Comparison of ENCODE assay signal across 29 cellular contexts in genomic region chr14:24100197-24100981, GRCh38. TPM values are rescaled to one million over a fixed set of nuclear protein-coding genes. Genes with fewer than 3 reads are reported as not detected.
DNase-seq lines count a peak whose midpoint lies in the region; ATAC-seq, FAIRE-seq and TF ChIP-seq lines count a peak whose summit lies in the region.
"Had no signal": no experiment of that assay in that cellular context is flagged by ENCODE, and none has a peak within 500 bp of the region (broad histone marks: within the 10 kb centered on the region; RNA-seq: fewer than 3 reads in every experiment).

No MANE protein-coding gene starts in this region.

- BruUV-seq in HepG2 (replicated peaks; lab: Mats Ljungman, UMichigan): TSS peak; percentile 1

- peaks cover 48% of the 10 kb centered on the region for H3K4me1 ChIP-seq in HepG2 (ENCODE audit: insufficient read depth, low read length)
- H3K4me1 ChIP-seq in right lobe of liver: peaks cover 0 to 94% (median 27%) of the 10 kb centered on the region in 4 donors
- peaks cover 5% of the 10 kb centered on the region for H3K4me1 ChIP-seq in Karpas-422 (ENCODE audit: low read length)
- H3K4me1 ChIP-seq: prostate gland, testis had no signal

- no peaks in the 10 kb centered on the region for H3K27me3 Mint-ChIP-seq in WTC11 (ENCODE audit: low read depth)
- H3K27me3 Mint-ChIP-seq in stimulated activated naive B cell treated with anti-CD40 and anti-IgM and Interleukin-4, amounts not matched to agents 10 μg/mL and 1 μg/mL and 100 μg/mL, for 72 hours: no peaks in the 10 kb centered on the region
- H3K27me3 Mint-ChIP-seq: IgD-negative memory B cell had no signal

- intact Hi-C loops in HepG2 (cut with micrococcal nuclease; ENCODE audit: unreplicated experiment): no loop called here
- intact Hi-C loops in right lobe of liver (cut with DNase I): no loop called here

- no peak overlapping the region for H3K4me3 ChIP-seq in HepG2 (replicated peaks in 1 of 3; ENCODE audit: insufficient read depth in 1 of 3, low read depth in 2 of 3, low read length in 3 of 3)
- H3K4me3 ChIP-seq in right lobe of liver: no peak overlapping the region
- no peak overlapping the region for H3K4me3 ChIP-seq in Karpas-422 (ENCODE audit: low read length)
- H3K4me3 ChIP-seq: BLaER1 treated with 17β-estradiol and CSF1 and Interleukin-3, amounts not matched to agents 10 nM and 100 nM; breast epithelium; HAP-1; left lung; prostate gland; sigmoid colon; testis had no signal

- H3K9me3 Mint-ChIP-seq in WTC11: peaks cover 22% of the 10 kb centered on the region
- peaks cover 0 to 4% of the 10 kb centered on the region in 2 donors for H3K9me3 Mint-ChIP-seq in stimulated activated naive B cell treated with anti-CD40 and anti-IgM and Interleukin-4, amounts not matched to agents 10 μg/mL and 1 μg/mL and 100 μg/mL, for 72 hours
- H3K9me3 Mint-ChIP-seq: activated naive CD4-positive, alpha-beta T cell treated with anti-CD3 and anti-CD28 coated beads for 36 hours; activated T-cell treated with anti-CD3 and anti-CD28 coated beads, Interleukin-2, amount 50 U/mL, for 4 hours; IgD-negative memory B cell had no signal

- TF ChIP-seq CTCF in HepG2 (CRISPR knock-in tag; IDR thresholded peaks at IDR 0.05) (no peak), right lobe of liver (IDR thresholded peaks at IDR 0.05) (no peak), WTC11 (IDR thresholded peaks at IDR 0.05) (no peak)

- POLR2A ChIA-PET in HepG2 (lab: Yijun Ruan, JAX) (interaction anchor here (0.8 to 14.4 kb wide), 10 partner anchors 5 to 61 kb away, joined by 3 to 594 read pairs (median 6); partner anchors contain the start of genes DCAF11, EMC9, IRF9 and NRL), WTC11 (lab: Charles Lee) (interaction anchor here (1.1 kb wide), 1 partner anchor 9 kb away, joined by 3 read pairs; no protein-coding TSS in a partner anchor)

- TF ChIP-seq RAD21 in HepG2 (CRISPR knock-in tag; IDR thresholded peaks at IDR 0.05): no peak

- TF ChIP-seq POLR2A in HepG2 (IDR thresholded peaks at IDR 0.05; ENCODE audit: insufficient read depth in 1 of 2, low read depth in 2 of 2, low read length in 2 of 2) (no peak; a peak in 1 of 4 replicates), right lobe of liver (IDR thresholded peaks at IDR 0.05) (no peak)

- WGBS in HepG2 (ENCODE audit: low lambda C conversion rate): 80% methylated on average over 4 of the region's 4 CpGs
- WGBS in right lobe of liver (ENCODE audit: insufficient coverage, low coverage, low lambda C conversion rate, missing lambda C conversion rate): 47% methylated on average over 3 of the region's 4 CpGs

- ATAC-seq in HepG2: peak; percentile 42
- no peak for ATAC-seq in right lobe of liver
- no peak for ATAC-seq in WTC11
- no peak for ATAC-seq in stimulated activated naive B cell treated with anti-CD40 and anti-IgM and Interleukin-4, amounts not matched to agents 10 μg/mL and 1 μg/mL and 100 μg/mL, for 72 hours (replicated peaks)
- ATAC-seq: activated T-cell treated with anti-CD3 and anti-CD28 coated beads, Interleukin-2, amount 50 U/mL, for 4 hours; left lung; stimulated activated naive CD8-positive, alpha-beta T cell treated with anti-CD3 and anti-CD28 coated beads, Interleukin-15, Interleukin-2, amounts not matched to agents 100 U/mL and 50 U/mL, for 24 hours had no signal

- peaks cover 56% of the 10 kb centered on the region for H3K36me3 Mint-ChIP-seq in WTC11
- peaks cover 37 to 66% of the 10 kb centered on the region in 2 donors for H3K36me3 Mint-ChIP-seq in stimulated activated naive B cell treated with anti-CD40 and anti-IgM and Interleukin-4, amounts not matched to agents 10 μg/mL and 1 μg/mL and 100 μg/mL, for 72 hours

- in situ Hi-C loops in HepG2 (cut with HindIII; ENCODE audit: extremely low pct_ligation_motif_present, low pct_unique_long_range_greater_than_20kb): loop anchor here (25.0 kb wide), 1 partner anchor 1513 kb away; the partner anchor contains the start of genes ABHD4 and DAD1

- H4K20me1 ChIP-seq in HepG2 (ENCODE audit: insufficient read depth, low read length): 0 out of 2 replicates have a peak, but pooled peaks cover 4% of the 10 kb centered on the region
- no peaks in the 10 kb centered on the region for H4K20me1 ChIP-seq in Karpas-422 (ENCODE audit: insufficient read depth, low read depth, low read length)

- peak overlapping the region; percentile 10 for H3K27ac ChIP-seq in HepG2 (ENCODE audit: extremely low read length, insufficient read depth, low read length)
- H3K27ac ChIP-seq in right lobe of liver: peak overlapping the region in 1 of 3 donors; percentile 39
- H3K27ac ChIP-seq in Karpas-422 (ENCODE audit: low read length): no peak overlapping the region
- H3K27ac ChIP-seq: breast epithelium, left lung, prostate gland, sigmoid colon, testis had no signal

- peaks cover 47 to 65% of the 10 kb centered on the region in 2 experiments for H3K36me3 ChIP-seq in HepG2 (replicated peaks in 1 of 2; ENCODE audit: control insufficient read depth in 1 of 2, insufficient read depth in 2 of 2, low read length in 2 of 2)
- H3K36me3 ChIP-seq in right lobe of liver: peaks cover 0 to 68% (median 13%) of the 10 kb centered on the region in 4 donors
- H3K36me3 ChIP-seq in Karpas-422 (ENCODE audit: insufficient read depth, low read length): peaks cover 46% of the 10 kb centered on the region
- H3K36me3 ChIP-seq: breast epithelium, prostate gland had no signal

- no peak for FAIRE-seq in HepG2 (lab: Jason Lieb, UNC)
- FAIRE-seq: colon, GM18507 had no signal

- DNase-seq in HepG2 (ENCODE audit: low spot score): no peak
- no peak for DNase-seq in right lobe of liver
- DNase-seq in WTC11 (ENCODE audit: low spot score): no peak
- no peak for DNase-seq in stimulated activated naive B cell treated with anti-CD40 and anti-IgM and Interleukin-4, amounts not matched to agents 10 μg/mL and 1 μg/mL and 100 μg/mL, for 72 hours
- DNase-seq in Karpas-422: no peak
- DNase-seq in RKO (ENCODE audit: low spot score): no peak
- DNase-seq: activated CD4-positive, alpha-beta T cell treated with anti-CD3 and anti-CD28 coated beads for 4 hours; activated naive CD4-positive, alpha-beta T cell treated with anti-CD3 and anti-CD28 coated beads for 36 hours; activated T-cell treated with anti-CD3 and anti-CD28 coated beads, Interleukin-2, amount 50 U/mL, for 4 hours; DND-41; effector CD4-positive, alpha-beta T cell; mesendoderm; NCI-H1417; NCI-H2081; NCI-H345; NCI-H748 treated with DMSO at 0.1 percent for 48 hours; sigmoid colon; stimulated activated naive CD8-positive, alpha-beta T cell treated with anti-CD3 and anti-CD28 coated beads, Interleukin-15, Interleukin-2, amounts not matched to agents 100 U/mL and 50 U/mL, for 24 hours; testis had no signal

- H3K27ac Mint-ChIP-seq in WTC11: no peak overlapping the region
- H3K27ac Mint-ChIP-seq in stimulated activated naive B cell treated with anti-CD40 and anti-IgM and Interleukin-4, amounts not matched to agents 10 μg/mL and 1 μg/mL and 100 μg/mL, for 72 hours: peak overlapping the region; percentile 78
- H3K27ac Mint-ChIP-seq: activated naive CD4-positive, alpha-beta T cell treated with anti-CD3 and anti-CD28 coated beads for 36 hours had no signal

- TF ChIP-seq EP300 in HepG2 (IDR thresholded peaks at IDR 0.05; ENCODE audit: low read depth in 2 of 2, low read length in 2 of 2) (no peak), HepG2 (CRISPR knock-in tag; IDR thresholded peaks at IDR 0.05; ENCODE audit: borderline replicate concordance) (no peak)

- H3K9me2 ChIP-seq in Karpas-422 (replicated peaks; ENCODE audit: insufficient read depth, low read length): no peaks in the 10 kb centered on the region

- H3K9me3 ChIP-seq in HepG2 (ENCODE audit: low read length) (no peaks in the 10 kb centered on the region; the same call in 1 of the 2 replicates), right lobe of liver (no peaks in the 10 kb centered on the region), Karpas-422 (ENCODE audit: low read length) (no peaks in the 10 kb centered on the region)
- H3K9me3 ChIP-seq: breast epithelium, HAP-1, left lung, prostate gland, sigmoid colon, testis had no signal

- H3K27me3 ChIP-seq in HepG2 (ENCODE audit: control insufficient read depth in 1 of 2, insufficient read depth in 2 of 2, low read length in 2 of 2) (no peaks in the 10 kb centered on the region), right lobe of liver (no peaks in the 10 kb centered on the region), Karpas-422 (ENCODE audit: low read length) (no peaks in the 10 kb centered on the region)
- H3K27me3 ChIP-seq: BLaER1 treated with 17β-estradiol and CSF1 and Interleukin-3, amounts not matched to agents 10 nM and 100 nM; breast epithelium; left lung; sigmoid colon; testis had no signal

- peaks cover 7% of the 10 kb centered on the region for H3K4me1 Mint-ChIP-seq in WTC11
- peaks cover 15 to 20% of the 10 kb centered on the region in 2 donors for H3K4me1 Mint-ChIP-seq in stimulated activated naive B cell treated with anti-CD40 and anti-IgM and Interleukin-4, amounts not matched to agents 10 μg/mL and 1 μg/mL and 100 μg/mL, for 72 hours

- no peak overlapping the region for H2AFZ ChIP-seq in HepG2 (ENCODE audit: low read length)
- no peak overlapping the region for H2AFZ ChIP-seq in Karpas-422 (ENCODE audit: low read length)

- CTCF ChIA-PET in HepG2 (lab: Yijun Ruan, JAX; ENCODE audit: low intra/inter-chr PET ratio, low total read pairs) (no interaction called here), WTC11 (lab: Charles Lee) (interaction anchor here (1.0 to 1.3 kb wide), 2 partner anchors 8 to 15 kb away, joined by 3 to 7 read pairs; partner anchors contain the start of gene NRL)

- H3K4me2 ChIP-seq in HepG2 (ENCODE audit: low read depth, low read length) (no peak overlapping the region), Karpas-422 (ENCODE audit: low read depth, low read length, poor library complexity, severe bottlenecking) (no peak overlapping the region)

- H3K9ac ChIP-seq in HepG2 (ENCODE audit: insufficient read depth, low read depth, low read length): no peak overlapping the region
- no peak overlapping the region for H3K9ac ChIP-seq in Karpas-422 (ENCODE audit: low read length)

- H3K79me2 ChIP-seq in HepG2 (ENCODE audit: insufficient read depth, low read length) (peaks cover 16% of the 10 kb centered on the region), Karpas-422 (ENCODE audit: low read length) (peaks cover 6% of the 10 kb centered on the region)

- H3K4me3 Mint-ChIP-seq in WTC11: no peak overlapping the region
- H3K4me3 Mint-ChIP-seq in stimulated activated naive B cell treated with anti-CD40 and anti-IgM and Interleukin-4, amounts not matched to agents 10 μg/mL and 1 μg/mL and 100 μg/mL, for 72 hours: no peak overlapping the region
- H3K4me3 Mint-ChIP-seq: activated naive CD4-positive, alpha-beta T cell treated with anti-CD3 and anti-CD28 coated beads for 36 hours; activated T-cell treated with anti-CD3 and anti-CD28 coated beads, Interleukin-2, amount 50 U/mL, for 4 hours; T-helper 2 cell treated with Interferon-gamma antibody and Interleukin-4, amounts not matched to agents 5 μg/mL and 100 μg/mL, for 36 hours had no signal

RNA-seq across cellular contexts. Expression of gene PCK2, which starts 6.3 kb away (rescaled TPM):
- total RNA-seq in HepG2 (2016; rRNA removed; fragmentation: Illumina TruSeq; extraction: Trizol) (118 and 129 TPM in 2 replicates), right lobe of liver (100 to 1,000 TPM; 124 to 615 (median 240) TPM), WTC11 (2021) (51.2 to 67.0 TPM (median 59.2 TPM) in 3 replicates)
- 29.7 and 32.7 TPM in 2 replicates for total RNA-seq in HepG2 (2016; cell fraction: cytosol; rRNA removed; fragmentation: Illumina TruSeq; extraction: Trizol; ENCODE audit: low read depth)
- total RNA-seq in HepG2 (2016; cell fraction: insoluble cytoplasmic fraction; rRNA removed; fragmentation: Illumina TruSeq; extraction: Trizol): 112 and 129 TPM in 2 replicates
- 38.2 and 39.1 TPM in 2 replicates for total RNA-seq in HepG2 (2016; cell fraction: membrane; rRNA removed; fragmentation: Illumina TruSeq; extraction: Trizol)
- total RNA-seq in HepG2 (2016; cell fraction: nucleus; rRNA removed; fragmentation: Illumina TruSeq; extraction: Trizol): 96.7 and 121 TPM in 2 replicates
- 272 and 316 TPM in 2 replicates for polyA plus RNA-seq in HepG2 (2011; rRNA removed)
- 238 and 309 TPM in 2 replicates for polyA plus RNA-seq in HepG2 (2011; cell fraction: cytosol; rRNA removed)
- polyA plus RNA-seq in HepG2 (2011; cell fraction: nucleus; rRNA removed): 309 TPM in 2 replicates
- polyA plus RNA-seq in HepG2 (2012): 216 and 286 TPM in 2 replicates
- 19.2 and 20.8 TPM in 2 replicates for polyA plus RNA-seq in HepG2 (2016; cell fraction: cytosol; fragmentation: Illumina TruSeq; extraction: Trizol; ENCODE audit: low read depth)
- polyA plus RNA-seq in HepG2 (2016; cell fraction: insoluble cytoplasmic fraction; fragmentation: Illumina TruSeq; extraction: Trizol; ENCODE audit: low read depth): 122 and 140 TPM in 2 replicates
- 27.1 and 31.0 TPM in 2 replicates for polyA plus RNA-seq in HepG2 (2016; cell fraction: membrane; fragmentation: Illumina TruSeq; extraction: Trizol; ENCODE audit: low read depth)
- polyA plus RNA-seq in HepG2 (2016; cell fraction: nucleus; fragmentation: Illumina TruSeq; extraction: Trizol; ENCODE audit: insufficient read depth, low read depth): 172 and 175 TPM in 2 replicates
- 87.1 and 691 TPM in 2 replicates for polyA minus RNA-seq in HepG2 (2011; rRNA and poly(A)+ RNA removed; ENCODE audit: low replicate concordance)
- 204 and 209 TPM in 2 replicates for polyA minus RNA-seq in HepG2 (2011; cell fraction: cytosol; rRNA and poly(A)+ RNA removed)
- 128 and 158 TPM in 2 replicates for polyA minus RNA-seq in HepG2 (2011; cell fraction: nucleus; rRNA and poly(A)+ RNA removed)
- 106 and 151 TPM in 2 replicates for total RNA-seq in Karpas-422 (2014; rRNA removed; shearing (Covaris generic); ENCODE audit: low replicate concordance)

RNA-seq across cellular contexts. Expression of gene DCAF11, which starts 14.2 kb away (rescaled TPM):
- total RNA-seq in HepG2 (2016; rRNA removed; fragmentation: Illumina TruSeq; extraction: Trizol) (257 and 342 TPM in 2 replicates), right lobe of liver (100 to 1,000 TPM in 3 of 6 experiments, 10 to 100 TPM in 3; 65.9 to 180 (median 103) TPM), WTC11 (2021) (73.6 to 90.2 TPM (median 77.3 TPM) in 3 replicates)
- total RNA-seq in HepG2 (2016; cell fraction: cytosol; rRNA removed; fragmentation: Illumina TruSeq; extraction: Trizol; ENCODE audit: low read depth): 34.1 and 39.6 TPM in 2 replicates
- total RNA-seq in HepG2 (2016; cell fraction: insoluble cytoplasmic fraction; rRNA removed; fragmentation: Illumina TruSeq; extraction: Trizol): 258 and 327 TPM in 2 replicates
- 160 and 166 TPM in 2 replicates for total RNA-seq in HepG2 (2016; cell fraction: membrane; rRNA removed; fragmentation: Illumina TruSeq; extraction: Trizol)
- total RNA-seq in HepG2 (2016; cell fraction: nucleus; rRNA removed; fragmentation: Illumina TruSeq; extraction: Trizol): 174 and 191 TPM in 2 replicates
- polyA plus RNA-seq in HepG2 (2011; rRNA removed): 150 and 176 TPM in 2 replicates
- 134 and 153 TPM in 2 replicates for polyA plus RNA-seq in HepG2 (2011; cell fraction: cytosol; rRNA removed)
- polyA plus RNA-seq in HepG2 (2011; cell fraction: nucleus; rRNA removed): 221 and 233 TPM in 2 replicates
- polyA plus RNA-seq in HepG2 (2012): 123 and 142 TPM in 2 replicates
- polyA plus RNA-seq in HepG2 (2016; cell fraction: cytosol; fragmentation: Illumina TruSeq; extraction: Trizol; ENCODE audit: low read depth): 37.7 and 39.7 TPM in 2 replicates
- 251 and 268 TPM in 2 replicates for polyA plus RNA-seq in HepG2 (2016; cell fraction: insoluble cytoplasmic fraction; fragmentation: Illumina TruSeq; extraction: Trizol; ENCODE audit: low read depth)
- 114 and 116 TPM in 2 replicates for polyA plus RNA-seq in HepG2 (2016; cell fraction: membrane; fragmentation: Illumina TruSeq; extraction: Trizol; ENCODE audit: low read depth)
- 253 and 275 TPM in 2 replicates for polyA plus RNA-seq in HepG2 (2016; cell fraction: nucleus; fragmentation: Illumina TruSeq; extraction: Trizol; ENCODE audit: insufficient read depth, low read depth)
- polyA minus RNA-seq in HepG2 (2011; rRNA and poly(A)+ RNA removed; ENCODE audit: low replicate concordance): 74.6 and 273 TPM in 2 replicates
- 98.7 and 103 TPM in 2 replicates for polyA minus RNA-seq in HepG2 (2011; cell fraction: cytosol; rRNA and poly(A)+ RNA removed)
- 146 and 181 TPM in 2 replicates for polyA minus RNA-seq in HepG2 (2011; cell fraction: nucleus; rRNA and poly(A)+ RNA removed)
- total RNA-seq in Karpas-422 (2014; rRNA removed; shearing (Covaris generic); ENCODE audit: low replicate concordance): 93.5 and 103 TPM in 2 replicates

RNA-seq across cellular contexts. Expression of gene NRL, which starts 14.4 kb away (rescaled TPM):
- 4.7 and 5.2 TPM in 2 replicates for total RNA-seq in HepG2 (2016; rRNA removed; fragmentation: Illumina TruSeq; extraction: Trizol)
- total RNA-seq in HepG2 (2016; cell fraction: cytosol; rRNA removed; fragmentation: Illumina TruSeq; extraction: Trizol; ENCODE audit: low read depth): 6.6 and 7.1 TPM in 2 replicates
- total RNA-seq in HepG2 (2016; cell fraction: insoluble cytoplasmic fraction; rRNA removed; fragmentation: Illumina TruSeq; extraction: Trizol): 4.7 and 5.6 TPM in 2 replicates
- total RNA-seq in HepG2 (2016; cell fraction: membrane; rRNA removed; fragmentation: Illumina TruSeq; extraction: Trizol): 9.2 and 10.6 TPM in 2 replicates
- total RNA-seq in HepG2 (2016; cell fraction: nucleus; rRNA removed; fragmentation: Illumina TruSeq; extraction: Trizol): 3.4 and 5.1 TPM in 2 replicates
- polyA plus RNA-seq in HepG2 (2011; rRNA removed): 2.5 and 3.4 TPM in 2 replicates
- polyA plus RNA-seq in HepG2 (2011; cell fraction: cytosol; rRNA removed): 2.9 and 5.2 TPM in 2 replicates
- polyA plus RNA-seq in HepG2 (2011; cell fraction: nucleus; rRNA removed): 3.5 and 3.9 TPM in 2 replicates
- polyA plus RNA-seq in HepG2 (2012): 2.2 and 2.5 TPM in 2 replicates
- polyA plus RNA-seq in HepG2 (2016; cell fraction: cytosol; fragmentation: Illumina TruSeq; extraction: Trizol; ENCODE audit: low read depth): 3.4 and 5.1 TPM in 2 replicates
- 4.5 and 4.7 TPM in 2 replicates for polyA plus RNA-seq in HepG2 (2016; cell fraction: insoluble cytoplasmic fraction; fragmentation: Illumina TruSeq; extraction: Trizol; ENCODE audit: low read depth)
- polyA plus RNA-seq in HepG2 (2016; cell fraction: membrane; fragmentation: Illumina TruSeq; extraction: Trizol; ENCODE audit: low read depth): 6.1 and 7.7 TPM in 2 replicates
- polyA plus RNA-seq in HepG2 (2016; cell fraction: nucleus; fragmentation: Illumina TruSeq; extraction: Trizol; ENCODE audit: insufficient read depth, low read depth): 3.5 and 4.8 TPM in 2 replicates
- polyA minus RNA-seq in HepG2 (2011; rRNA and poly(A)+ RNA removed; ENCODE audit: low replicate concordance): 0.58 and 9.0 TPM in 2 replicates
- 3.0 and 3.9 TPM in 2 replicates for polyA minus RNA-seq in HepG2 (2011; cell fraction: cytosol; rRNA and poly(A)+ RNA removed)
- 6.1 and 6.6 TPM in 2 replicates for polyA minus RNA-seq in HepG2 (2011; cell fraction: nucleus; rRNA and poly(A)+ RNA removed)
- total RNA-seq in right lobe of liver: 1 to 10 TPM; 1.4 to 2.9 (median 2.1) TPM
- total RNA-seq in WTC11 (2021): 1.3 to 2.3 TPM (median 1.6 TPM) in 3 replicates
- total RNA-seq in Karpas-422 (2014; rRNA removed; shearing (Covaris generic); ENCODE audit: low replicate concordance): 1.5 and 2.5 TPM in 2 replicates

RNA-seq across cellular contexts. Expression of gene CPNE6, which starts 29.0 kb away (rescaled TPM):
- total RNA-seq in HepG2 (2016; rRNA removed; fragmentation: Illumina TruSeq; extraction: Trizol) (not detected in 2 replicates), right lobe of liver (under 1 TPM in 4 of 6 experiments, not detected in 2; 0.09 to 0.40 (median 0.18) TPM), WTC11 (2021) (not detected in 3 replicates)
- total RNA-seq in HepG2 (2016; cell fraction: cytosol; rRNA removed; fragmentation: Illumina TruSeq; extraction: Trizol; ENCODE audit: low read depth): not detected in 2 replicates
- total RNA-seq in HepG2 (2016; cell fraction: insoluble cytoplasmic fraction; rRNA removed; fragmentation: Illumina TruSeq; extraction: Trizol): not detected in 2 replicates
- not detected in 2 replicates for total RNA-seq in HepG2 (2016; cell fraction: membrane; rRNA removed; fragmentation: Illumina TruSeq; extraction: Trizol)
- total RNA-seq in HepG2 (2016; cell fraction: nucleus; rRNA removed; fragmentation: Illumina TruSeq; extraction: Trizol): not detected in 2 replicates
- polyA plus RNA-seq in HepG2 (2011; rRNA removed): 0.03 TPM in 1 of 2 replicates, not detected in the other
- polyA plus RNA-seq in HepG2 (2011; cell fraction: cytosol; rRNA removed): not detected in 2 replicates
- polyA plus RNA-seq in HepG2 (2011; cell fraction: nucleus; rRNA removed): 0.06 and 0.16 TPM in 2 replicates
- polyA plus RNA-seq in HepG2 (2012): 0.05 TPM in 1 of 2 replicates, not detected in the other
- not detected in 2 replicates for polyA plus RNA-seq in HepG2 (2016; cell fraction: cytosol; fragmentation: Illumina TruSeq; extraction: Trizol; ENCODE audit: low read depth)
- polyA plus RNA-seq in HepG2 (2016; cell fraction: insoluble cytoplasmic fraction; fragmentation: Illumina TruSeq; extraction: Trizol; ENCODE audit: low read depth): not detected in 2 replicates
- polyA plus RNA-seq in HepG2 (2016; cell fraction: membrane; fragmentation: Illumina TruSeq; extraction: Trizol; ENCODE audit: low read depth): not detected in 2 replicates
- not detected in 2 replicates for polyA plus RNA-seq in HepG2 (2016; cell fraction: nucleus; fragmentation: Illumina TruSeq; extraction: Trizol; ENCODE audit: insufficient read depth, low read depth)
- polyA minus RNA-seq in HepG2 (2011; rRNA and poly(A)+ RNA removed; ENCODE audit: low replicate concordance): 0.16 TPM in 1 of 2 replicates, not detected in the other
- polyA minus RNA-seq in HepG2 (2011; cell fraction: cytosol; rRNA and poly(A)+ RNA removed): not detected in 2 replicates
- polyA minus RNA-seq in HepG2 (2011; cell fraction: nucleus; rRNA and poly(A)+ RNA removed): not detected in 2 replicates
- 0.04 and 1.3 TPM in 2 replicates for total RNA-seq in Karpas-422 (2014; rRNA removed; shearing (Covaris generic); ENCODE audit: low replicate concordance)
- total RNA-seq: activated CD8-positive, alpha-beta memory T cell treated with anti-CD3 and anti-CD28 coated beads for 36 hours; activated naive CD4-positive, alpha-beta T cell treated with anti-CD3 and anti-CD28 coated beads for 36 hours; activated T-cell treated with anti-CD3 and anti-CD28 coated beads, Interleukin-2, amount 50 U/mL, for 4 hours; breast epithelium; left lung had no signal
- polyA plus RNA-seq: IgD-negative memory B cell had no signal

RNA-seq across cellular contexts. Expression of gene FITM1, which starts 30.1 kb away (rescaled TPM):
- total RNA-seq in HepG2 (2016; rRNA removed; fragmentation: Illumina TruSeq; extraction: Trizol) (3.1 and 5.8 TPM in 2 replicates), right lobe of liver (10 to 100 TPM in 3 of 6 experiments, 1 to 10 TPM in 3; 1.5 to 32.5 (median 9.3) TPM), WTC11 (2021) (0.25 to 0.39 TPM in 2 of 3 replicates, not detected in the other)
- 2.1 and 4.3 TPM in 2 replicates for total RNA-seq in HepG2 (2016; cell fraction: cytosol; rRNA removed; fragmentation: Illumina TruSeq; extraction: Trizol; ENCODE audit: low read depth)
- total RNA-seq in HepG2 (2016; cell fraction: insoluble cytoplasmic fraction; rRNA removed; fragmentation: Illumina TruSeq; extraction: Trizol): 4.0 and 5.2 TPM in 2 replicates
- total RNA-seq in HepG2 (2016; cell fraction: membrane; rRNA removed; fragmentation: Illumina TruSeq; extraction: Trizol): 2.2 and 3.3 TPM in 2 replicates
- 4.1 and 5.6 TPM in 2 replicates for total RNA-seq in HepG2 (2016; cell fraction: nucleus; rRNA removed; fragmentation: Illumina TruSeq; extraction: Trizol)
- 2.7 and 3.6 TPM in 2 replicates for polyA plus RNA-seq in HepG2 (2011; rRNA removed)
- polyA plus RNA-seq in HepG2 (2011; cell fraction: cytosol; rRNA removed): 2.3 and 4.4 TPM in 2 replicates
- 11.8 and 15.0 TPM in 2 replicates for polyA plus RNA-seq in HepG2 (2011; cell fraction: nucleus; rRNA removed)
- polyA plus RNA-seq in HepG2 (2012): 2.5 and 2.7 TPM in 2 replicates
- 3.0 and 3.4 TPM in 2 replicates for polyA plus RNA-seq in HepG2 (2016; cell fraction: cytosol; fragmentation: Illumina TruSeq; extraction: Trizol; ENCODE audit: low read depth)
- polyA plus RNA-seq in HepG2 (2016; cell fraction: insoluble cytoplasmic fraction; fragmentation: Illumina TruSeq; extraction: Trizol; ENCODE audit: low read depth): 2.7 and 3.0 TPM in 2 replicates
- 1.9 and 2.4 TPM in 2 replicates for polyA plus RNA-seq in HepG2 (2016; cell fraction: membrane; fragmentation: Illumina TruSeq; extraction: Trizol; ENCODE audit: low read depth)
- 6.4 and 7.9 TPM in 2 replicates for polyA plus RNA-seq in HepG2 (2016; cell fraction: nucleus; fragmentation: Illumina TruSeq; extraction: Trizol; ENCODE audit: insufficient read depth, low read depth)
- 1.6 and 7.9 TPM in 2 replicates for polyA minus RNA-seq in HepG2 (2011; rRNA and poly(A)+ RNA removed; ENCODE audit: low replicate concordance)
- 2.1 TPM in 2 replicates for polyA minus RNA-seq in HepG2 (2011; cell fraction: cytosol; rRNA and poly(A)+ RNA removed)
- 3.9 and 4.2 TPM in 2 replicates for polyA minus RNA-seq in HepG2 (2011; cell fraction: nucleus; rRNA and poly(A)+ RNA removed)
- 0.89 and 1.6 TPM in 2 replicates for total RNA-seq in Karpas-422 (2014; rRNA removed; shearing (Covaris generic); ENCODE audit: low replicate concordance)

Comparison
In these comparisons a context has a peak if more than half of its experiments do, and no peak if none do; other contexts are left out.
1. Of the 50 proteins assayed by ChIP-seq in both HepG2 and WTC11: peak only in HepG2: ATF2 and FOXK1; only in WTC11: PREB; in both: none; in neither: 46; mixed calls (peak in some experiments, not most) for 1.